In the genomic region with DNA sequence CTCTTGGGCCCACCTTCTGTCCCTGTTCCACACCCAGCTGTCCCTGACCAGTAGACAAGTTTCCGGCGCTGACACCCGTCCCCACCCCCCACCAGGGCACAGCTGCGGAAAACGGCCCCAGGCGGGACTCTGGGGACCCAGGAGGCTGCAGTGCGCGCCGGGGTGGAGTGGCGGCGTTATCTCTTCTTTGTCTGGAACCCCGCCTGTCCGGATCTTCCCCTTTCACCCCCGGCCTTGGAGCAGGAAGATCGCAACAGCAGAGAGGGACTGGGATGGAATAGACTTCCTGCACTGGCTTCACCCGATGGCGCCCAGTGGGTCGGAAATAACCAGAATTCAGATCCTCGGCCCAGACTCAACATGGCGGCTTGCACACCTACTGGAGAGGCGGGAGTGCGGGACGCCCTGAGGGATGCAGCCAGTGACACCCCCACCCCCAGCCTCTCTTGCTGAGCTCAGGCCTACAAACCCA, we compare ENCODE assay signal across 15 cellular contexts. TPM values are rescaled to one million over a fixed set of nuclear protein-coding genes. Genes with fewer than 3 reads are reported as not detected.
A peak's percentile ranks its signal among the peaks of the same experiment; 100 is the strongest.
DNase-seq lines count a peak whose midpoint lies in the region; ATAC-seq, FAIRE-seq and TF ChIP-seq lines count a peak whose summit lies in the region.
"Had no signal": no experiment of that assay in that cellular context is flagged by ENCODE, and none has a peak within 500 bp of the region (broad histone marks: within the 10 kb centered on the region; RNA-seq: fewer than 3 reads in every experiment).

No MANE protein-coding gene starts in this region.

- H2AFZ ChIP-seq in osteoblast (ENCODE audit: low read length) = no peak overlapping the region

- H3K4me3 Mint-ChIP-seq in activated naive CD8-positive, alpha-beta T cell treated with anti-CD3 and anti-CD28 coated beads for 36 hours = peak overlapping the region; percentile 48
- no peak overlapping the region for H3K4me3 Mint-ChIP-seq in chondrocyte (ENCODE audit: unreplicated experiment)
- H3K4me3 Mint-ChIP-seq: activated CD4-positive, alpha-beta memory T cell treated with anti-CD3 and anti-CD28 coated beads, Interleukin-2, amount 10 ng/mL, durations not matched to agents 7 days and 5 days had no signal

- H3K9me3 ChIP-seq in osteoblast (ENCODE audit: low read depth, low read length) = no peaks in the 10 kb centered on the region
- H3K9me3 ChIP-seq in sigmoid colon = no peaks in the 10 kb centered on the region
- H3K9me3 ChIP-seq: vagina had no signal

- H3K4me3 ChIP-seq in GM08714 (ENCODE audit: low read length) (peak overlapping the region; percentile 89; the same call in 1 of the 2 replicates), osteoblast (ENCODE audit: insufficient read depth, low read length) (no peak overlapping the region), sigmoid colon (no peak overlapping the region)
- H3K4me3 ChIP-seq: smooth muscle cell, vagina had no signal

- no peak overlapping the region for H3K27ac Mint-ChIP-seq in activated naive CD8-positive, alpha-beta T cell treated with anti-CD3 and anti-CD28 coated beads for 36 hours
- H3K27ac Mint-ChIP-seq in chondrocyte (ENCODE audit: unreplicated experiment) = no peak overlapping the region
- H3K27ac Mint-ChIP-seq: activated CD4-positive, alpha-beta memory T cell treated with anti-CD3 and anti-CD28 coated beads, Interleukin-2, amount 10 ng/mL, durations not matched to agents 7 days and 5 days had no signal

- H3K4me1 ChIP-seq in osteoblast (ENCODE audit: insufficient read depth, low read length) = no peaks in the 10 kb centered on the region
- H3K4me1 ChIP-seq in sigmoid colon = peaks cover 0 to 57% (median 50%) of the 10 kb centered on the region in 4 donors

- H3K36me3 ChIP-seq in osteoblast (ENCODE audit: insufficient read depth, low read length) = no peaks in the 10 kb centered on the region
- no peaks in the 10 kb centered on the region for H3K36me3 ChIP-seq in sigmoid colon
- H3K36me3 ChIP-seq: vagina had no signal

- TF ChIP-seq EP300 in sigmoid colon (IDR thresholded peaks at IDR 0.05) = no peak

- H3K4me2 ChIP-seq in osteoblast (ENCODE audit: insufficient read depth, low read length) = no peak overlapping the region

- no peak for TF ChIP-seq CTCF in osteoblast (IDR thresholded peaks at IDR 0.05; ENCODE audit: extremely low read depth, low read depth, low read length)
- no peak for TF ChIP-seq CTCF in chondrocyte (IDR thresholded peaks at IDR 0.05)
- no peak for TF ChIP-seq CTCF in sigmoid colon (IDR thresholded peaks at IDR 0.05)

- peaks cover 5% of the 10 kb centered on the region for H4K20me1 ChIP-seq in osteoblast (ENCODE audit: insufficient read depth, low read length)

- whole genome bisulfite sequencing in sigmoid colon, 2 donors = 4 to 5% methylated on average over 23 of the region's 23 CpGs

- no peak for TF ChIP-seq POLR2A in sigmoid colon (IDR thresholded peaks at IDR 0.05)

- intact Hi-C loops in sigmoid colon (cut with DNase I) = no loop called here

- H3K9me3 Mint-ChIP-seq in activated naive CD8-positive, alpha-beta T cell treated with anti-CD3 and anti-CD28 coated beads for 36 hours = no peaks in the 10 kb centered on the region
- no peaks in the 10 kb centered on the region for H3K9me3 Mint-ChIP-seq in chondrocyte (ENCODE audit: low read depth)
- H3K9me3 Mint-ChIP-seq: activated CD4-positive, alpha-beta memory T cell treated with anti-CD3 and anti-CD28 coated beads, Interleukin-2, amount 10 ng/mL, durations not matched to agents 7 days and 5 days had no signal

- peaks cover 33% of the 10 kb centered on the region for H3K4me1 Mint-ChIP-seq in activated naive CD8-positive, alpha-beta T cell treated with anti-CD3 and anti-CD28 coated beads for 36 hours
- peaks cover 33% of the 10 kb centered on the region for H3K4me1 Mint-ChIP-seq in chondrocyte (ENCODE audit: low read depth)

- H3K27ac ChIP-seq in osteoblast (ENCODE audit: low read depth, low read length) = no peak overlapping the region
- no peak overlapping the region for H3K27ac ChIP-seq in sigmoid colon
- H3K27ac ChIP-seq: vagina had no signal

- DNase-seq in GM19239 (ENCODE audit: insufficient read length, low spot score) (no peak), osteoblast (ENCODE audit: insufficient read length, low spot score, missing footprints) (peak; percentile 44), chondrocyte (ENCODE audit: low spot score) (no peak), sigmoid colon (no peak)
- DNase-seq in activated naive CD8-positive, alpha-beta T cell treated with anti-CD3 and anti-CD28 coated beads for 36 hours = no peak
- DNase-seq: activated CD4-positive, alpha-beta memory T cell treated with anti-CD3 and anti-CD28 coated beads, Interleukin-2, amount 10 ng/mL, durations not matched to agents 7 days and 5 days; amygdala; GDM1; hippocampal formation; NCI-H1694 treated with DMSO at 0.1 percent for 48 hours; NK-92 treated with Interleukin-12 subunit alpha and Interleukin-12 subunit beta, amount 100 ng/mL, for 24 hours had no signal

- peak; percentile 94 for FAIRE-seq in GM19239 (lab: Jason Lieb, UNC)

- no peaks in the 10 kb centered on the region for H3K36me3 Mint-ChIP-seq in activated naive CD8-positive, alpha-beta T cell treated with anti-CD3 and anti-CD28 coated beads for 36 hours
- H3K36me3 Mint-ChIP-seq in chondrocyte (ENCODE audit: low read depth) = peaks cover 3% of the 10 kb centered on the region

- H3K27me3 ChIP-seq in osteoblast (ENCODE audit: insufficient read depth, low read length) (peaks cover 100% of the 10 kb centered on the region), sigmoid colon (peaks cover 84 to 100% (median 100%) of the 10 kb centered on the region in 3 donors)

- no peaks in the 10 kb centered on the region for H3K79me2 ChIP-seq in osteoblast (ENCODE audit: insufficient read depth, low read length)

- no peak for ATAC-seq in GM18867 (IDR thresholded peaks at IDR 0.05; ENCODE audit: unreplicated experiment)

- H3K27me3 Mint-ChIP-seq in activated naive CD8-positive, alpha-beta T cell treated with anti-CD3 and anti-CD28 coated beads for 36 hours = peaks cover 99% of the 10 kb centered on the region
- H3K27me3 Mint-ChIP-seq in chondrocyte (ENCODE audit: low read depth) = peaks cover 71% of the 10 kb centered on the region

RNA-seq across cellular contexts. Expression of gene PAX5, which starts 4.7 kb away (rescaled TPM):
- 1 to 10 TPM; 2.2 to 2.4 TPM for total RNA-seq in activated naive CD8-positive, alpha-beta T cell treated with anti-CD3 and anti-CD28 coated beads for 36 hours
- total RNA-seq in osteoblast (under 0.01 TPM in 1 of 2 replicates, not detected in the other), chondrocyte (not detected in 3 replicates), sigmoid colon (not detected)
- polyA plus RNA-seq in sigmoid colon = 10 to 100 TPM in 1 of 3 donors, under 1 TPM in 2; under 0.01 to 20.1 (median 0.23) TPM
- polyA plus RNA-seq: smooth muscle cell had no signal
